9 cellular contexts compared by ENCODE assay signal in the genomic region with DNA sequence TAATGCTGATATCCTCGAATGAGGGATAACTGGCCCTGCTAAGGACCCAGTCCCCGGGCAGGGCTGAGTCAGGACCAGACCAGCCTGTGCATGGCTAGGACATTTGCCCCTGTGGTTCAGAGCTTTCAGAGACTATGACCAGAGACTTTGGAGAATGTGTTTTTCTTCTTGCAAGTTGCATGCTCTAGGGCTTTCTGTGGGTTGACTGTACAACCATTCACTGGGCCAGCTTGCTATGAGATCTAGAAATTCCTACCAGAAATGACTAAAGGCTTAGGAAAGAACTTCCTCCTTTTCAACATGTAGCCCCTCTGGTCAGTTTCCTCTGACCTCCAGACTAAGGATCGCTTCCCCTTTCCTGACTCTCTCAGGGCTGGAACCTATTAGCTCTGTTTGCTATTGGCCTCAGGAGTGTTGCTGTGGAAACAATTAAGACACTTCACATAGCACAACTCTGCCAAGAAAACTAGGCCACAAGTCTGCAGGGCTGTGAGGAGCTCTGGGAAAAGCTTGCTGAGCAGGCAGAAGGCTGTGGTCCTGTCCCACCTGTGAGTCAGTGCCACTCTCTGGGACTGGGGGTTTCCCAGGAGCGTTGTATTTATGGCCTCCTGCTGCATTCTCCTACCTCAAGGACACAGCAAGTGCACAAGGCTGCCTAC. TPM values are rescaled to one million over a fixed set of nuclear protein-coding genes. Genes with fewer than 3 reads are reported as not detected.
DNase-seq lines count a peak whose midpoint lies in the region; ATAC-seq and TF ChIP-seq lines count a peak whose summit lies in the region.
"Had no signal": no experiment of that assay in that cellular context is flagged by ENCODE, and none has a peak within 500 bp of the region (broad histone marks: within the 10 kb centered on the region; RNA-seq: fewer than 3 reads in every experiment).

No MANE protein-coding gene starts in this region.

- H3K4me1 Mint-ChIP-seq in GM23338: peaks cover 48% of the 10 kb centered on the region
- peaks cover 1% of the 10 kb centered on the region for H3K4me1 Mint-ChIP-seq in activated CD8-positive, alpha-beta T cell treated with anti-CD3 and anti-CD28 coated beads for 36 hours (ENCODE audit: low read depth)

- H3K27ac ChIP-seq in GM23338 (ENCODE audit: low read depth): no peak overlapping the region; the same call in 1 of the 2 replicates

- H3K27me3 Mint-ChIP-seq in GM23338 (ENCODE audit: insufficient read depth, low read depth, poor library complexity): peaks cover 2% of the 10 kb centered on the region
- no peaks in the 10 kb centered on the region for H3K27me3 Mint-ChIP-seq in activated CD8-positive, alpha-beta T cell treated with anti-CD3 and anti-CD28 coated beads for 36 hours

- H2AFZ ChIP-seq in GM23338: no peak overlapping the region

- H3K27ac Mint-ChIP-seq in GM23338: peak overlapping the region; percentile 51; the same call in 1 of the 2 replicates
- no peak overlapping the region for H3K27ac Mint-ChIP-seq in activated CD8-positive, alpha-beta T cell treated with anti-CD3 and anti-CD28 coated beads for 36 hours

- TF ChIP-seq CTCF in GM23338 (conservative IDR thresholded peaks at IDR 0.05; ENCODE audit: low read depth in 2 of 2): no peak
- no peak for TF ChIP-seq CTCF in activated CD8-positive, alpha-beta T cell treated with anti-CD3 and anti-CD28 coated beads for 36 hours (IDR thresholded peaks at IDR 0.05)

- CTCF ChIA-PET in activated CD8-positive, alpha-beta T cell treated with anti-CD3 and anti-CD28 coated beads for 36 hours (lab: Charles Lee): interaction anchor here (1.0 to 3.2 kb wide), 4 partner anchors 12 to 86 kb away, joined by 3 to 10 read pairs (median 3); no protein-coding TSS in a partner anchor

- no peak overlapping the region for H3K4me2 ChIP-seq in GM23338

- no peak for DNase-seq in GM23338 (ENCODE audit: low spot score)
- peak; percentile 19 for DNase-seq in T1000 (lab: John Stamatoyannopoulos, UW)
- DNase-seq in glomerular visceral epithelial cell (ENCODE audit: extremely low spot score): peak; percentile 95
- DNase-seq in retina: peak; percentile 66
- no peak for DNase-seq in KG1 (lab: John Stamatoyannopoulos, UW)
- DNase-seq in LoVo (ENCODE audit: low spot score): no peak
- DNase-seq in activated CD8-positive, alpha-beta T cell treated with anti-CD3 and anti-CD28 coated beads for 36 hours: no peak

- intact Hi-C loops in activated CD8-positive, alpha-beta T cell treated with anti-CD3 and anti-CD28 coated beads for 36 hours (cut with micrococcal nuclease): no loop called here

- H3K9me3 Mint-ChIP-seq in GM23338: no peaks in the 10 kb centered on the region
- H3K9me3 Mint-ChIP-seq in activated CD8-positive, alpha-beta T cell treated with anti-CD3 and anti-CD28 coated beads for 36 hours: no peaks in the 10 kb centered on the region

- peaks cover 30% of the 10 kb centered on the region for H4K20me1 ChIP-seq in GM23338 (replicated peaks; ENCODE audit: insufficient read depth)

- no peak overlapping the region for H3K4me3 ChIP-seq in GM23338

- no peaks in the 10 kb centered on the region for H3K9me2 ChIP-seq in GM23338 (ENCODE audit: insufficient read depth)

- ATAC-seq in GM23338 (no peak), GM19328 (IDR thresholded peaks at IDR 0.05; ENCODE audit: unreplicated experiment) (no peak)
- no peak for ATAC-seq in activated CD8-positive, alpha-beta T cell treated with anti-CD3 and anti-CD28 coated beads for 36 hours
- ATAC-seq: HCT116 had no signal

- H3K79me2 ChIP-seq in GM23338 (replicated peaks; ENCODE audit: insufficient read depth): peaks cover 9% of the 10 kb centered on the region

- no peaks in the 10 kb centered on the region for H3K36me3 ChIP-seq in GM23338 (ENCODE audit: insufficient read depth)

- H3F3A ChIP-seq in GM23338 (replicated peaks; ENCODE audit: low read depth): no peaks in the 10 kb centered on the region

- no peaks in the 10 kb centered on the region for H3K27me3 ChIP-seq in GM23338 (ENCODE audit: insufficient read depth)

- POLR2A ChIA-PET in activated CD8-positive, alpha-beta T cell treated with anti-CD3 and anti-CD28 coated beads for 36 hours (lab: Charles Lee): interaction anchor here (0.9 to 1.6 kb wide), 2 partner anchors 11 to 59 kb away, joined by 3 to 4 read pairs; a partner anchor contains a TSS

- no peak overlapping the region for H3K4me3 Mint-ChIP-seq in GM23338
- no peak overlapping the region for H3K4me3 Mint-ChIP-seq in activated CD8-positive, alpha-beta T cell treated with anti-CD3 and anti-CD28 coated beads for 36 hours

- H3K36me3 Mint-ChIP-seq in GM23338 (ENCODE audit: low read depth): peaks cover 18% of the 10 kb centered on the region; the same call in 1 of the 3 replicates
- H3K36me3 Mint-ChIP-seq in activated CD8-positive, alpha-beta T cell treated with anti-CD3 and anti-CD28 coated beads for 36 hours (ENCODE audit: low read depth): peaks cover 26% of the 10 kb centered on the region

- peaks cover 40% of the 10 kb centered on the region for H3K4me1 ChIP-seq in GM23338 (ENCODE audit: insufficient read depth)

TF ChIP-seq in GM23338, 12 proteins besides CTCF, POLR2A, EP300 and RAD21:
- TF ChIP-seq EZH2phosphoT487 (IDR thresholded peaks at IDR 0.05; ENCODE audit: unreplicated experiment): no peak
- no peak for TF ChIP-seq CREB1 (CRISPR knock-in tag; IDR thresholded peaks at IDR 0.05; ENCODE audit: low read depth)

RNA-seq across cellular contexts. Expression of a gene that starts 10.7 kb away (rescaled TPM):
- 14.6 and 15.4 TPM in 2 replicates for total RNA-seq in GM23338 (2014; rRNA removed; shearing (Covaris generic))
- 5.6 and 9.5 TPM in 2 replicates for polyA plus RNA-seq in GM23338 (2016; fragmentation: Nextera tagmentation; extraction: Ambion mirVana)
- total RNA-seq in activated CD8-positive, alpha-beta T cell treated with anti-CD3 and anti-CD28 coated beads for 36 hours: 10 to 100 TPM; 12.3 to 15.7 TPM

RNA-seq across cellular contexts. Expression of a gene that starts 27.5 kb away (rescaled TPM):
- 34.1 and 39.4 TPM in 2 replicates for total RNA-seq in GM23338 (2014; rRNA removed; shearing (Covaris generic))
- 5.9 and 6.8 TPM in 2 replicates for polyA plus RNA-seq in GM23338 (2016; fragmentation: Nextera tagmentation; extraction: Ambion mirVana)
- 1 to 10 TPM; 1.4 to 1.8 TPM for total RNA-seq in activated CD8-positive, alpha-beta T cell treated with anti-CD3 and anti-CD28 coated beads for 36 hours

RNA-seq across cellular contexts. Expression of a gene that starts 49.1 kb away (rescaled TPM):
- total RNA-seq in GM23338 (2014; rRNA removed; shearing (Covaris generic)): 1.1 TPM in 1 of 2 replicates, not detected in the other
- not detected in 2 replicates for polyA plus RNA-seq in GM23338 (2016; fragmentation: Nextera tagmentation; extraction: Ambion mirVana)
- total RNA-seq in activated CD8-positive, alpha-beta T cell treated with anti-CD3 and anti-CD28 coated beads for 36 hours: under 1 TPM; 0.43 to 0.72 TPM

RNA-seq across cellular contexts. Expression of a gene that starts 53.0 kb away (rescaled TPM):
- total RNA-seq in GM23338 (2014; rRNA removed; shearing (Covaris generic)): 6.9 and 11.0 TPM in 2 replicates
- polyA plus RNA-seq in GM23338 (2016; fragmentation: Nextera tagmentation; extraction: Ambion mirVana): 6.8 and 7.7 TPM in 2 replicates
- 1 to 10 TPM; 9.3 to 9.4 TPM for total RNA-seq in activated CD8-positive, alpha-beta T cell treated with anti-CD3 and anti-CD28 coated beads for 36 hours

RNA-seq across cellular contexts. Expression of a gene that starts 59.7 kb away (rescaled TPM):
- 22.4 and 34.1 TPM in 2 replicates for total RNA-seq in GM23338 (2014; rRNA removed; shearing (Covaris generic))
- 23.3 and 27.6 TPM in 2 replicates for polyA plus RNA-seq in GM23338 (2016; fragmentation: Nextera tagmentation; extraction: Ambion mirVana)
- 10 to 100 TPM; 34.4 to 35.2 TPM for total RNA-seq in activated CD8-positive, alpha-beta T cell treated with anti-CD3 and anti-CD28 coated beads for 36 hours

Comparison
In these comparisons a context has a peak if more than half of its experiments do, and no peak if none do; other contexts are left out.
1. DNase-seq: peak in T1000 (single experiment), glomerular visceral epithelial cell (single experiment) and retina (single experiment); none in GM23338 (single experiment), KG1 (single experiment), LoVo (single experiment) and activated CD8-positive, alpha-beta T cell treated with anti-CD3 and anti-CD28 coated beads for 36 hours (single experiment).
2. RNA of a gene that starts 27.5 kb away (total RNA-seq): 34.1 to 39.4 TPM in GM23338; 1.4 to 1.8 TPM in activated CD8-positive, alpha-beta T cell treated with anti-CD3 and anti-CD28 coated beads for 36 hours; every median in the first group is over 10 times any median in the second.